ENCODE assay signal across 13 cellular contexts in genomic region chr6:149967999-149968398, GRCh38. TPM values are rescaled to one million over a fixed set of nuclear protein-coding genes. Genes with fewer than 3 reads are reported as not detected.
DNase-seq lines count a peak whose midpoint lies in the region; ATAC-seq and TF ChIP-seq lines count a peak whose summit lies in the region.
"Not testable (repeated sequence)": the region's sequence is repeated elsewhere in the genome, so short reads cannot be mapped to it uniquely, and the experiment has no call there.
"Had no signal": no experiment of that assay in that cellular context is flagged by ENCODE, and none has a peak within 500 bp of the region (broad histone marks: within the 10 kb centered on the region; RNA-seq: fewer than 3 reads in every experiment).

No MANE protein-coding gene starts in this region.

- DNase-seq in HUDEP-2 (lab: John Stamatoyannopoulos, UW; ENCODE audit: unreplicated experiment in 76 of 76) = peak in 50 of 76 experiments; percentile 7 to 75 (median 45)
- peak; percentile 8 for DNase-seq in ecto neural progenitor cell (ENCODE audit: low spot score)
- DNase-seq in left lobe of liver (ENCODE audit: low spot score) = peak; percentile 22
- not testable (repeated sequence) for DNase-seq in neural crest cell (ENCODE audit: low read depth, low spot score)
- peak; percentile 38 for DNase-seq in sigmoid colon

- not testable (repeated sequence) for H3K27ac ChIP-seq in sigmoid colon

- not testable (repeated sequence) for H3K4me3 ChIP-seq in sigmoid colon

- ATAC-seq in left lobe of liver = not testable (repeated sequence)

- peaks cover 70% of the 10 kb centered on the region for H3K27me3 Mint-ChIP-seq in neural crest cell (ENCODE audit: low read depth)

- peaks cover 0 to 26% (median 26%) of the 10 kb centered on the region in 4 donors for H3K4me1 ChIP-seq in sigmoid colon

- not testable (repeated sequence) for TF ChIP-seq CTCF in neural crest cell (conservative IDR thresholded peaks at IDR 0.05); sigmoid colon (IDR thresholded peaks at IDR 0.05)

- not testable (repeated sequence) for H3K36me3 Mint-ChIP-seq in neural crest cell (ENCODE audit: low read depth)

- H3K9me3 ChIP-seq in sigmoid colon = not testable (repeated sequence)

- not testable (repeated sequence) for H3K36me3 ChIP-seq in sigmoid colon

- H3K4me1 Mint-ChIP-seq in neural crest cell = peaks cover 31% of the 10 kb centered on the region

- peak overlapping the region; percentile 35 for H3K27ac Mint-ChIP-seq in neural crest cell (ENCODE audit: unreplicated experiment)

- not testable (repeated sequence) for TF ChIP-seq POLR2A in sigmoid colon (IDR thresholded peaks at IDR 0.05)

- intact Hi-C loops in sigmoid colon (cut with DNase I) = not testable (repeated sequence)

- WGBS in sigmoid colon, 2 donors = 53 to 69% methylated on average over 2 of the region's 2 CpGs

- not testable (repeated sequence) for TF ChIP-seq EP300 in sigmoid colon (IDR thresholded peaks at IDR 0.05)

- peak overlapping the region; percentile 84 for H3K4me3 Mint-ChIP-seq in neural crest cell

- peaks cover 22 to 93% (median 53%) of the 10 kb centered on the region in 3 donors for H3K27me3 ChIP-seq in sigmoid colon

- not testable (repeated sequence) for H3K9me3 Mint-ChIP-seq in neural crest cell

RNA-seq across cellular contexts. Expression of gene ULBP1, which starts 4.3 kb away (rescaled TPM):
- total RNA-seq in left lobe of liver (0.08 TPM), neural crest cell (2.3 and 2.5 TPM in 2 replicates), sigmoid colon (under 1 TPM in 1 of 4 donors, not detected in 3; 0.55 TPM)
- polyA plus RNA-seq in sigmoid colon = under 1 TPM in 1 of 3 donors, not detected in 2; 0.09 TPM
- total RNA-seq: CD4-positive, alpha-beta memory T cell; G401; GM12878 had no signal
- polyA plus RNA-seq: CD4-positive, alpha-beta memory T cell; CD4-positive, CD25-positive, alpha-beta regulatory T cell; CD8-positive, alpha-beta memory T cell had no signal

RNA-seq across cellular contexts. Expression of gene ULBP2, which starts 26.2 kb away (rescaled TPM):
- total RNA-seq in left lobe of liver = 0.18 TPM
- total RNA-seq in neural crest cell = 0.23 and 0.30 TPM in 2 replicates
- not detected for total RNA-seq in sigmoid colon
- polyA plus RNA-seq in sigmoid colon = under 1 TPM in 1 of 3 donors, not detected in 2; 0.34 TPM
- total RNA-seq: CD4-positive, alpha-beta memory T cell had no signal

RNA-seq across cellular contexts. Expression of gene RAET1G, which starts 45.1 kb away (rescaled TPM):
- total RNA-seq in left lobe of liver (not detected), neural crest cell (not detected in 2 replicates), sigmoid colon (not detected)
- polyA plus RNA-seq in sigmoid colon = under 1 TPM in 1 of 3 donors, not detected in 2; 0.23 TPM
- total RNA-seq: CD4-positive, alpha-beta memory T cell; CD8-positive, alpha-beta memory T cell; G401; GM12878 had no signal
- polyA plus RNA-seq: CD14-positive monocyte; CD4-positive, alpha-beta memory T cell; CD4-positive, CD25-positive, alpha-beta regulatory T cell; CD8-positive, alpha-beta memory T cell; GM12878 had no signal

RNA-seq across cellular contexts. Expression of gene RAET1L, which starts 57.3 kb away (rescaled TPM):
- total RNA-seq in left lobe of liver (not detected), neural crest cell (not detected in 2 replicates), sigmoid colon (not detected)
- not detected for polyA plus RNA-seq in sigmoid colon
- total RNA-seq: A673; CD4-positive, alpha-beta memory T cell; CD4-positive, CD25-positive, alpha-beta regulatory T cell; CD8-positive, alpha-beta memory T cell; G401; GM12878 had no signal
- polyA plus RNA-seq: AG04450; CD14-positive monocyte; CD4-positive, alpha-beta memory T cell; CD4-positive, CD25-positive, alpha-beta regulatory T cell; CD8-positive, alpha-beta memory T cell; GM12878 had no signal
